ENCODE assay signal across 1 cellular context in the genomic region with DNA sequence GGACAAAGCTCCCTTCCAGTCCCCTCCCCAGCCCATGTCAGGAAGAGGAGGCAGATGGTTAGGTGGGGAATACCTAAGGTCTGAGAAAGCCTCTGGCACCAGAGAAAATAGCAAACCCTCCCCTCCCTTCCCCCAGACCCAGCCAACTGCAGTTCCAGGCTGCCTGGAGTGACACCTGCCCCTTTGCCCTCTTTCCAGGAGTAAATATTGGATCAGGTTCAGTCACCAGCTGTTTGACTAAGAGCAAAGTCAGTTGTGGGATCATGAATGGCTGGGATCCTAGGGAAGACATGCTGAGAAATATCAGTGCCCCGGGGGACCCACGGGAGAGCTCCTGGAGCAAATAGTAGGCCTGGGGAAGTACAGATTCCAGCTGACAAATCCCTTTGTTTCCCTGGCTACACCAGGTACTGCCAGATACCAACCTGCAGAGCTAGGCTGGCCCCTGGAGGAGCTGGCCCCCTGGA.
A peak's percentile ranks its signal among the peaks of the same experiment; 100 is the strongest.
TF ChIP-seq lines count a peak whose summit lies in the region.

No MANE protein-coding gene starts in this region.

TF ChIP-seq in HepG2, 621 proteins besides CTCF, POLR2A, EP300 and RAD21 (continued from another document and continues in another):
- TF ChIP-seq, protein P1, sequence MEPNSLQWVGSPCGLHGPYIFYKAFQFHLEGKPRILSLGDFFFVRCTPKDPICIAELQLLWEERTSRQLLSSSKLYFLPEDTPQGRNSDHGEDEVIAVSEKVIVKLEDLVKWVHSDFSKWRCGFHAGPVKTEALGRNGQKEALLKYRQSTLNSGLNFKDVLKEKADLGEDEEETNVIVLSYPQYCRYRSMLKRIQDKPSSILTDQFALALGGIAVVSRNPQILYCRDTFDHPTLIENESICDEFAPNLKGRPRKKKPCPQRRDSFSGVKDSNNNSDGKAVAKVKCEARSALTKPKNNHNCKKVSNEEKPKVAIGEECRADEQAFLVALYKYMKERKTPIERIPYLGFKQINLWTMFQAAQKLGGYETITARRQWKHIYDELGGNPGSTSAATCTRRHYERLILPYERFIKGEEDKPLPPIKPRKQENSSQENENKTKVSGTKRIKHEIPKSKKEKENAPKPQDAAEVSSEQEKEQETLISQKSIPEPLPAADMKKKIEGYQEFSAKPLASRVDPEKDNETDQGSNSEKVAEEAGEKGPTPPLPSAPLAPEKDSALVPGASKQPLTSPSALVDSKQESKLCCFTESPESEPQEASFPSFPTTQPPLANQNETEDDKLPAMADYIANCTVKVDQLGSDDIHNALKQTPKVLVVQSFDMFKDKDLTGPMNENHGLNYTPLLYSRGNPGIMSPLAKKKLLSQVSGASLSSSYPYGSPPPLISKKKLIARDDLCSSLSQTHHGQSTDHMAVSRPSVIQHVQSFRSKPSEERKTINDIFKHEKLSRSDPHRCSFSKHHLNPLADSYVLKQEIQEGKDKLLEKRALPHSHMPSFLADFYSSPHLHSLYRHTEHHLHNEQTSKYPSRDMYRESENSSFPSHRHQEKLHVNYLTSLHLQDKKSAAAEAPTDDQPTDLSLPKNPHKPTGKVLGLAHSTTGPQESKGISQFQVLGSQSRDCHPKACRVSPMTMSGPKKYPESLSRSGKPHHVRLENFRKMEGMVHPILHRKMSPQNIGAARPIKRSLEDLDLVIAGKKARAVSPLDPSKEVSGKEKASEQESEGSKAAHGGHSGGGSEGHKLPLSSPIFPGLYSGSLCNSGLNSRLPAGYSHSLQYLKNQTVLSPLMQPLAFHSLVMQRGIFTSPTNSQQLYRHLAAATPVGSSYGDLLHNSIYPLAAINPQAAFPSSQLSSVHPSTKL (CRISPR knock-in tag; IDR thresholded peaks at IDR 0.05): peak; percentile 93
- TF ChIP-seq PHF5A (CRISPR knock-in tag; IDR thresholded peaks at IDR 0.05; ENCODE audit: low read depth, unreplicated experiment) (peak; percentile 36), ZSCAN21 (CRISPR knock-in tag; IDR thresholded peaks at IDR 0.05; ENCODE audit: borderline replicate concordance) (no peak; the same call in 1 of the 2 replicates), CHD2 (IDR thresholded peaks at IDR 0.05; ENCODE audit: low read depth, low read length) (no peak), BORCS8-MEF2B (CRISPR knock-in tag; IDR thresholded peaks at IDR 0.05) (0 out of 2 replicates have a peak, but pooled peaks have one; percentile 57), NCOA5 (CRISPR knock-in tag; IDR thresholded peaks at IDR 0.05) (no peak), SCMH1 (CRISPR knock-in tag; IDR thresholded peaks at IDR 0.05; ENCODE audit: borderline replicate concordance) (no peak), KLF6 (CRISPR knock-in tag; IDR thresholded peaks at IDR 0.05) (no peak), RBM39 (IDR thresholded peaks at IDR 0.05; ENCODE audit: low read depth, low read length, poor library complexity, severe bottlenecking) (no peak), GPN1 (CRISPR knock-in tag; IDR thresholded peaks at IDR 0.05; ENCODE audit: borderline replicate concordance) (no peak), EHMT2 (IDR thresholded peaks at IDR 0.05; ENCODE audit: borderline replicate concordance, low read depth, low read length) (no peak), SALL2 (CRISPR knock-in tag; IDR thresholded peaks at IDR 0.05) (no peak), RXRA (CRISPR knock-in tag; IDR thresholded peaks at IDR 0.05) (peak; percentile 93), MAZ (IDR thresholded peaks at IDR 0.05; ENCODE audit: borderline replicate concordance, low read depth, low read length) (peak; percentile 72; the same call in 1 of the 2 replicates), MAZ (CRISPR knock-in tag; IDR thresholded peaks at IDR 0.05; ENCODE audit: low read depth) (no peak), FOXP4 (CRISPR knock-in tag; IDR thresholded peaks at IDR 0.05) (peak; percentile 48; the same call in 1 of the 2 replicates), RNF219 (CRISPR knock-in tag; IDR thresholded peaks at IDR 0.05) (no peak), ZNF564 (CRISPR knock-in tag; IDR thresholded peaks at IDR 0.05) (no peak; the same call in 1 of the 2 replicates), NFATC3 (CRISPR knock-in tag; IDR thresholded peaks at IDR 0.05) (no peak), ZMAT5 (CRISPR knock-in tag; IDR thresholded peaks at IDR 0.05; ENCODE audit: borderline replicate concordance, low read depth) (no peak), SRSF1 (optimal IDR thresholded peaks at IDR 0.05; ENCODE audit: low read depth, low read length) (no peak), MAX (IDR thresholded peaks at IDR 0.05) (peak; percentile 57; the same call in 1 of the 2 replicates), ZNF883 (CRISPR knock-in tag; IDR thresholded peaks at IDR 0.05; ENCODE audit: not compliant biosample characterization) (no peak), TRAFD1 (CRISPR knock-in tag; IDR thresholded peaks at IDR 0.05; ENCODE audit: borderline replicate concordance) (no peak), ZNF143 (CRISPR knock-in tag; IDR thresholded peaks at IDR 0.05) (no peak)
- TF ChIP-seq, protein P2, sequence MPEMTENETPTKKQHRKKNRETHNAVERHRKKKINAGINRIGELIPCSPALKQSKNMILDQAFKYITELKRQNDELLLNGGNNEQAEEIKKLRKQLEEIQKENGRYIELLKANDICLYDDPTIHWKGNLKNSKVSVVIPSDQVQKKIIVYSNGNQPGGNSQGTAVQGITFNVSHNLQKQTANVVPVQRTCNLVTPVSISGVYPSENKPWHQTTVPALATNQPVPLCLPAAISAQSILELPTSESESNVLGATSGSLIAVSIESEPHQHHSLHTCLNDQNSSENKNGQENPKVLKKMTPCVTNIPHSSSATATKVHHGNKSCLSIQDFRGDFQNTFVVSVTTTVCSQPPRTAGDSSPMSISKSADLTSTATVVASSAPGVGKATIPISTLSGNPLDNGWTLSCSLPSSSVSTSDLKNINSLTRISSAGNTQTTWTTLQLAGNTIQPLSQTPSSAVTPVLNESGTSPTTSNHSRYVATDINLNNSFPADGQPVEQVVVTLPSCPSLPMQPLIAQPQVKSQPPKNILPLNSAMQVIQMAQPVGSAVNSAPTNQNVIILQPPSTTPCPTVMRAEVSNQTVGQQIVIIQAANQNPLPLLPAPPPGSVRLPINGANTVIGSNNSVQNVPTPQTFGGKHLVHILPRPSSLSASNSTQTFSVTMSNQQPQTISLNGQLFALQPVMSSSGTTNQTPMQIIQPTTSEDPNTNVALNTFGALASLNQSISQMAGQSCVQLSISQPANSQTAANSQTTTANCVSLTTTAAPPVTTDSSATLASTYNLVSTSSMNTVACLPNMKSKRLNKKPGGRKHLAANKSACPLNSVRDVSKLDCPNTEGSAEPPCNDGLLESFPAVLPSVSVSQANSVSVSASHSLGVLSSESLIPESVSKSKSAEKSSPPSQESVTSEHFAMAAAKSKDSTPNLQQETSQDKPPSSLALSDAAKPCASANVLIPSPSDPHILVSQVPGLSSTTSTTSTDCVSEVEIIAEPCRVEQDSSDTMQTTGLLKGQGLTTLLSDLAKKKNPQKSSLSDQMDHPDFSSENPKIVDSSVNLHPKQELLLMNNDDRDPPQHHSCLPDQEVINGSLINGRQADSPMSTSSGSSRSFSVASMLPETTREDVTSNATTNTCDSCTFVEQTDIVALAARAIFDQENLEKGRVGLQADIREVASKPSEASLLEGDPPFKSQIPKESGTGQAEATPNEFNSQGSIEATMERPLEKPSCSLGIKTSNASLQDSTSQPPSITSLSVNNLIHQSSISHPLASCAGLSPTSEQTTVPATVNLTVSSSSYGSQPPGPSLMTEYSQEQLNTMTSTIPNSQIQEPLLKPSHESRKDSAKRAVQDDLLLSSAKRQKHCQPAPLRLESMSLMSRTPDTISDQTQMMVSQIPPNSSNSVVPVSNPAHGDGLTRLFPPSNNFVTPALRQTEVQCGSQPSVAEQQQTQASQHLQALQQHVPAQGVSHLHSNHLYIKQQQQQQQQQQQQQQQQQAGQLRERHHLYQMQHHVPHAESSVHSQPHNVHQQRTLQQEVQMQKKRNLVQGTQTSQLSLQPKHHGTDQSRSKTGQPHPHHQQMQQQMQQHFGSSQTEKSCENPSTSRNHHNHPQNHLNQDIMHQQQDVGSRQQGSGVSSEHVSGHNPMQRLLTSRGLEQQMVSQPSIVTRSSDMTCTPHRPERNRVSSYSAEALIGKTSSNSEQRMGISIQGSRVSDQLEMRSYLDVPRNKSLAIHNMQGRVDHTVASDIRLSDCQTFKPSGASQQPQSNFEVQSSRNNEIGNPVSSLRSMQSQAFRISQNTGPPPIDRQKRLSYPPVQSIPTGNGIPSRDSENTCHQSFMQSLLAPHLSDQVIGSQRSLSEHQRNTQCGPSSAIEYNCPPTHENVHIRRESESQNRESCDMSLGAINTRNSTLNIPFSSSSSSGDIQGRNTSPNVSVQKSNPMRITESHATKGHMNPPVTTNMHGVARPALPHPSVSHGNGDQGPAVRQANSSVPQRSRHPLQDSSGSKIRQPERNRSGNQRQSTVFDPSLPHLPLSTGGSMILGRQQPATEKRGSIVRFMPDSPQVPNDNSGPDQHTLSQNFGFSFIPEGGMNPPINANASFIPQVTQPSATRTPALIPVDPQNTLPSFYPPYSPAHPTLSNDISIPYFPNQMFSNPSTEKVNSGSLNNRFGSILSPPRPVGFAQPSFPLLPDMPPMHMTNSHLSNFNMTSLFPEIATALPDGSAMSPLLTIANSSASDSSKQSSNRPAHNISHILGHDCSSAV (CRISPR knock-in tag; IDR thresholded peaks at IDR 0.05; ENCODE audit: borderline replicate concordance): no peak
- TF ChIP-seq, protein P3, sequence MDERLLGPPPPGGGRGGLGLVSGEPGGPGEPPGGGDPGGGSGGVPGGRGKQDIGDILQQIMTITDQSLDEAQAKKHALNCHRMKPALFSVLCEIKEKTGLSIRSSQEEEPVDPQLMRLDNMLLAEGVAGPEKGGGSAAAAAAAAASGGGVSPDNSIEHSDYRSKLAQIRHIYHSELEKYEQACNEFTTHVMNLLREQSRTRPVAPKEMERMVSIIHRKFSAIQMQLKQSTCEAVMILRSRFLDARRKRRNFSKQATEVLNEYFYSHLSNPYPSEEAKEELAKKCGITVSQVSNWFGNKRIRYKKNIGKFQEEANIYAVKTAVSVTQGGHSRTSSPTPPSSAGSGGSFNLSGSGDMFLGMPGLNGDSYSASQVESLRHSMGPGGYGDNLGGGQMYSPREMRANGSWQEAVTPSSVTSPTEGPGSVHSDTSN (CRISPR knock-in tag; IDR thresholded peaks at IDR 0.05): peak; percentile 82
- TF ChIP-seq, protein P4, sequence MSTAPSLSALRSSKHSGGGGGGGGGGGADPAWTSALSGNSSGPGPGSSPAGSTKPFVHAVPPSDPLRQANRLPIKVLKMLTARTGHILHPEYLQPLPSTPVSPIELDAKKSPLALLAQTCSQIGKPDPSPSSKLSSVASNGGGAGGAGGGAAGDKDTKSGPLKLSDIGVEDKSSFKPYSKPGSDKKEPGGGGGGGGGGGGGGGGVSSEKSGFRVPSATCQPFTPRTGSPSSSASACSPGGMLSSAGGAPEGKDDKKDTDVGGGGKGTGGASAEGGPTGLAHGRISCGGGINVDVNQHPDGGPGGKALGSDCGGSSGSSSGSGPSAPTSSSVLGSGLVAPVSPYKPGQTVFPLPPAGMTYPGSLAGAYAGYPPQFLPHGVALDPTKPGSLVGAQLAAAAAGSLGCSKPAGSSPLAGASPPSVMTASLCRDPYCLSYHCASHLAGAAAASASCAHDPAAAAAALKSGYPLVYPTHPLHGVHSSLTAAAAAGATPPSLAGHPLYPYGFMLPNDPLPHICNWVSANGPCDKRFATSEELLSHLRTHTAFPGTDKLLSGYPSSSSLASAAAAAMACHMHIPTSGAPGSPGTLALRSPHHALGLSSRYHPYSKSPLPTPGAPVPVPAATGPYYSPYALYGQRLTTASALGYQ (CRISPR knock-in tag; IDR thresholded peaks at IDR 0.05): no peak; the same call in 1 of the 2 replicates
